In the genomic region with DNA sequence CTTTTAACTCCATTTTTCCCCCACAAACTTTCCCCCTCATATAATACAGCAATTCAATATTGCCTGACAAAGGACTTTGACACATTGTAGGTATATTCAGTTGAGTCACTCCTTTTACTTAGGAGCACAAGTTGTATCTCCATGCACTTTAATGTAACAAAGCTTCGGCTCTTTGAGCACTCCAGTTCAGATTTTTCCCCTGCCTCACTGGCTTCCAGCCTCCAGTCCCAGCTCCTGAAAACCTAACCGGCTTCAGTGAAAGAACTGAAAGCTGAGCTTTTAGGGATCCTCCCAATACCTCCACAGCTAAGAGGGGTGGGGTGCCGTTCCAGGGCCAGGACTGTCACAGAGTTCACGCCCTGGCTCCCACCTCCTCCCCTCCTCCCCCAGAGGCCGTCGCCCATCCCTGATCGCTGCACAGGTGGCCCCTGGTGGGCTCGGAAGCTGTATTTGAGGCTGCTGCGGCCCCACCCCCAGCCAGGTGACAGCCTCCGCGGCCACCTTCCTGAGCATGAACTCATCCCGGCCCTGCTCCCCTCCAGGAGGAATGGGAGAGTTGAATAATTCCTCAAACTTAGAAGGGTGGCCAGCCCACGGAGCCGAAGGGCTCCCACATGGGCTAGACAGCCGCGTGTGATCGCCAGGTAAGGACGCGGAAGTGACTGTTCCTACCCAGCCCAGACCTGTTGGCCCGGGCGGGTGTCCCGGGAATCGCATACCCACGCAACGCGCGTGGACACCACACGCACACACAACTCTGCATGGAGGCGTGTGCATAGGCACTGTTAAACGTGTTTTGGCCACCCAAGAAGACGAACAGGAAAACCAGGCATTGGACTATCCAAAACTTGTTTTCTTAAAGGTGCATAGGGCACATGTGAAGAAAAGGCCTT, we compare ENCODE assay signal across 9 cellular contexts. TPM values are rescaled to one million over a fixed set of nuclear protein-coding genes. Genes with fewer than 3 reads are reported as not detected.
DNase-seq lines count a peak whose midpoint lies in the region; ATAC-seq, FAIRE-seq and TF ChIP-seq lines count a peak whose summit lies in the region.
"Had no signal": no experiment of that assay in that cellular context is flagged by ENCODE, and none has a peak within 500 bp of the region (broad histone marks: within the 10 kb centered on the region; RNA-seq: fewer than 3 reads in every experiment).

No MANE protein-coding gene starts in this region.

- BruUV-seq in GM12878 (replicated peaks; lab: Mats Ljungman, UMichigan), result no TSS peak

- H3K4me1 ChIP-seq in GM12878 (ENCODE audit: control insufficient read depth, insufficient read depth, low read length), result peaks cover 11% of the 10 kb centered on the region

- no peak overlapping the region for H3K4me2 ChIP-seq in GM12878 (ENCODE audit: control insufficient read depth, insufficient read depth)

- H3K9ac ChIP-seq in GM12878 (ENCODE audit: control insufficient read depth, insufficient read depth, low read length), result no peak overlapping the region

- H3K79me2 ChIP-seq in GM12878 (ENCODE audit: control insufficient read depth, insufficient read depth, low read length), result no peaks in the 10 kb centered on the region

- ATAC-seq in GM12878, result no peak
- no peak for ATAC-seq in stimulated activated naive B cell treated with anti-CD40 and anti-IgM and Interleukin-4, amounts not matched to agents 10 μg/mL and 1 μg/mL and 100 μg/mL, for 72 hours (replicated peaks)

- H3K4me3 Mint-ChIP-seq in stimulated activated naive B cell treated with anti-CD40 and anti-IgM and Interleukin-4, amounts not matched to agents 10 μg/mL and 1 μg/mL and 100 μg/mL, for 72 hours, result peak overlapping the region; percentile 20 to 42

- no peaks in the 10 kb centered on the region for H3K36me3 Mint-ChIP-seq in stimulated activated naive B cell treated with anti-CD40 and anti-IgM and Interleukin-4, amounts not matched to agents 10 μg/mL and 1 μg/mL and 100 μg/mL, for 72 hours

- H3K4me3 ChIP-seq in GM12878 (no peak overlapping the region), lower leg skin (ENCODE audit: low read depth, poor library complexity, severe bottlenecking) (no peak overlapping the region)

- POLR2A ChIA-PET in GM12878 (lab: Charles Lee), result interaction anchor here (0.9 to 3.7 kb wide), 3 partner anchors 9 to 103 kb away, joined by 4 to 17 read pairs (median 5); no protein-coding TSS in a partner anchor

- no peak for TF ChIP-seq EP300 in GM12878 (IDR thresholded peaks at IDR 0.05; ENCODE audit: borderline replicate concordance in 1 of 2, control insufficient read depth in 1 of 2, low read depth in 2 of 2, low read length in 2 of 2)

- no peaks in the 10 kb centered on the region for H3K36me3 ChIP-seq in GM12878 (ENCODE audit: control insufficient read depth in 2 of 2, insufficient read depth in 2 of 2, low read length in 1 of 2)

- DNase-seq in DMS 273 (lab: John Stamatoyannopoulos, UW; ENCODE audit: unreplicated experiment) (peak; percentile 8), DMS 273 treated with DMSO at 0.1 percent for 48 hours (lab: John Stamatoyannopoulos, UW) (no peak), GM12878 (ENCODE audit: low read depth, low spot score) (no peak), kidney tubule cell (ENCODE audit: low spot score) (peak; percentile 40), lower leg skin (ENCODE audit: low spot score in 2 of 2) (no peak), head of caudate nucleus (no peak)
- DNase-seq in stimulated activated naive B cell treated with anti-CD40 and anti-IgM and Interleukin-4, amounts not matched to agents 10 μg/mL and 1 μg/mL and 100 μg/mL, for 72 hours, result no peak
- DNase-seq in stimulated activated CD4-positive, alpha-beta T cell treated with anti-CD3 and anti-CD28 coated beads, Interleukin-1b, Interleukin-23, amount 100 ng/mL, for 48 hours, result no peak
- DNase-seq: NCI-H2107 had no signal

- in situ Hi-C loops in GM12878 (cut with MboI), result no loop called here

- SMC1A ChIA-PET in GM12878 (lab: Charles Lee; ENCODE audit: uncharacterized antibody, unreplicated experiment), result interaction anchor here (0.5 to 13.1 kb wide), 7 partner anchors 10 to 742 kb away, joined by 3 to 107 read pairs (median 4); no protein-coding TSS in a partner anchor

- H4K20me1 ChIP-seq in GM12878 (ENCODE audit: control insufficient read depth, insufficient read depth), result no peaks in the 10 kb centered on the region

- H2AFZ ChIP-seq in GM12878 (ENCODE audit: control insufficient read depth, low read depth, low read length), result no peak overlapping the region

- TF ChIP-seq CTCF in GM12878 (IDR thresholded peaks at IDR 0.05 in 2 of 3, conservative IDR thresholded peaks at IDR 0.05 in 1 of 3; ENCODE audit: control insufficient read depth in 2 of 3, extremely low read depth in 1 of 3, insufficient read depth in 1 of 3, low read depth in 3 of 3, low read length in 3 of 3) (no peak), lower leg skin (IDR thresholded peaks at IDR 0.05) (no peak)

- peaks cover 6 to 10% of the 10 kb centered on the region in 2 experiments; a peak in 3 of 4 replicates for H3K27me3 ChIP-seq in GM12878 (replicated peaks in 1 of 2; ENCODE audit: control insufficient read depth in 2 of 2, insufficient read depth in 2 of 2, low read length in 1 of 2)

- no peaks in the 10 kb centered on the region for H3K9me3 ChIP-seq in GM12878 (replicated peaks; ENCODE audit: control insufficient read depth, insufficient read depth, low read length)

- RAD21 ChIA-PET in GM12878 (lab: Charles Lee; ENCODE audit: unreplicated experiment), result interaction anchor here (0.7 to 3.9 kb wide), 12 partner anchors 30 to 381 kb away, joined by 3 to 18 read pairs (median 4); no protein-coding TSS in a partner anchor

- H3K9me3 Mint-ChIP-seq in stimulated activated naive B cell treated with anti-CD40 and anti-IgM and Interleukin-4, amounts not matched to agents 10 μg/mL and 1 μg/mL and 100 μg/mL, for 72 hours, result no peaks in the 10 kb centered on the region

- no peak for FAIRE-seq in GM12878 (lab: Jason Lieb, UNC)

- intact Hi-C loops in GM12878 (cut with micrococcal nuclease; ENCODE audit: unreplicated experiment) (loop anchor here (5.0 to 10.0 kb wide), 2 partner anchors 96 to 678 kb away; no protein-coding TSS in a partner anchor), lower leg skin (cut with DNase I; ENCODE audit: low total_unique reads) (no loop called here), head of caudate nucleus (cut with DNase I) (no loop called here)

- H3K27ac Mint-ChIP-seq in stimulated activated naive B cell treated with anti-CD40 and anti-IgM and Interleukin-4, amounts not matched to agents 10 μg/mL and 1 μg/mL and 100 μg/mL, for 72 hours, result no peak overlapping the region

- TF ChIP-seq RAD21 in GM12878 (IDR thresholded peaks at IDR 0.05; ENCODE audit: insufficient read depth, low read depth, low read length), result no peak

- no peak overlapping the region for H3K27ac ChIP-seq in GM12878 (ENCODE audit: control insufficient read depth, insufficient read depth)

- CTCF ChIA-PET in GM12878 (lab: Yijun Ruan, JAX), result interaction anchor here (0.9 to 5.3 kb wide), 7 partner anchors 50 to 236 kb away, joined by 3 to 32 read pairs (median 4); no protein-coding TSS in a partner anchor

- peaks cover 54 to 67% of the 10 kb centered on the region in 2 donors for H3K27me3 Mint-ChIP-seq in stimulated activated naive B cell treated with anti-CD40 and anti-IgM and Interleukin-4, amounts not matched to agents 10 μg/mL and 1 μg/mL and 100 μg/mL, for 72 hours

- no peak for TF ChIP-seq POLR2A in GM12878 (IDR thresholded peaks at IDR 0.05; ENCODE audit: low read depth, low read length)
- TF ChIP-seq POLR2A in lower leg skin (IDR thresholded peaks at IDR 0.05), result no peak

- 40% methylated on average over 31 of the region's 31 CpGs for WGBS in GM12878 (ENCODE audit: insufficient coverage, insufficient replicate concordance, low lambda C conversion rate, missing lambda C conversion rate)
- WGBS in lower leg skin, 2 donors, result 3 to 9% methylated on average over 23 to 31 of the region's 31 CpGs

- peaks cover 16 to 28% of the 10 kb centered on the region in 2 donors for H3K4me1 Mint-ChIP-seq in stimulated activated naive B cell treated with anti-CD40 and anti-IgM and Interleukin-4, amounts not matched to agents 10 μg/mL and 1 μg/mL and 100 μg/mL, for 72 hours

TF ChIP-seq in GM12878, 131 proteins besides CTCF, POLR2A, EP300 and RAD21:
- TF ChIP-seq GABPA (IDR thresholded peaks at IDR 0.05; ENCODE audit: low read depth) (no peak), TAF1 (IDR thresholded peaks at IDR 0.05; ENCODE audit: borderline replicate concordance, low read depth, low read length) (no peak)
- TF ChIP-seq, protein P1, sequence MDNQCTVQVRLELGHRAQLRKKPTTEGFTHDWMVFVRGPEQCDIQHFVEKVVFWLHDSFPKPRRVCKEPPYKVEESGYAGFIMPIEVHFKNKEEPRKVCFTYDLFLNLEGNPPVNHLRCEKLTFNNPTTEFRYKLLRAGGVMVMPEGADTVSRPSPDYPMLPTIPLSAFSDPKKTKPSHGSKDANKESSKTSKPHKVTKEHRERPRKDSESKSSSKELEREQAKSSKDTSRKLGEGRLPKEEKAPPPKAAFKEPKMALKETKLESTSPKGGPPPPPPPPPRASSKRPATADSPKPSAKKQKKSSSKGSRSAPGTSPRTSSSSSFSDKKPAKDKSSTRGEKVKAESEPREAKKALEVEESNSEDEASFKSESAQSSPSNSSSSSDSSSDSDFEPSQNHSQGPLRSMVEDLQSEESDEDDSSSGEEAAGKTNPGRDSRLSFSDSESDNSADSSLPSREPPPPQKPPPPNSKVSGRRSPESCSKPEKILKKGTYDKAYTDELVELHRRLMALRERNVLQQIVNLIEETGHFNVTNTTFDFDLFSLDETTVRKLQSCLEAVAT (IDR thresholded peaks at IDR 0.05), result peak; percentile 54; the same call in 1 of the 2 replicates

RNA-seq across cellular contexts. Expression of a gene that starts 1.8 kb away (rescaled TPM):
- total RNA-seq in GM12878 (2013; cell fraction: nucleolus; rRNA removed), result 23.1 and 25.4 TPM in 2 replicates
- total RNA-seq in GM12878 (2014; rRNA removed), result 4.5 and 4.7 TPM in 2 replicates
- 2.5 and 3.2 TPM in 2 replicates for total RNA-seq in GM12878 (2014; rRNA removed; fragmentation: Illumina TruSeq; extraction: Trizol)
- total RNA-seq in GM12878 (2021), result 4.1 and 4.4 TPM in 2 replicates
- polyA plus RNA-seq in GM12878 (2011; ENCODE audit: low read depth), result 0.34 TPM
- polyA plus RNA-seq in GM12878 (2011; rRNA removed), result 2.7 and 3.3 TPM in 2 replicates
- polyA plus RNA-seq in GM12878 (2011; cell fraction: cytosol; rRNA removed), result 3.1 and 4.2 TPM in 2 replicates
- 4.8 and 6.1 TPM in 2 replicates for polyA plus RNA-seq in GM12878 (2011; cell fraction: nucleus; rRNA removed)
- 0.86 and 2.6 TPM in 2 replicates for polyA plus RNA-seq in GM12878 (2012)
- polyA plus RNA-seq in GM12878 (2014; fragmentation: Illumina TruSeq; extraction: Trizol), result 3.8 and 4.2 TPM in 2 replicates
- 1 to 10 TPM; 2.8 to 4.4 TPM for polyA plus RNA-seq in GM12878 (2014; fragmentation: Nextera tagmentation; extraction: Ambion mirVana)
- 2.4 and 3.2 TPM in 2 replicates for polyA plus RNA-seq in GM12878 (2014; rRNA removed)
- 1 to 10 TPM; 2.5 to 2.6 TPM for polyA plus RNA-seq in GM12878 (2016; fragmentation: Nextera tagmentation; extraction: Ambion mirVana)
- 5.5 and 5.8 TPM in 2 replicates for polyA minus RNA-seq in GM12878 (2011; rRNA and poly(A)+ RNA removed)
- 2.1 and 2.8 TPM in 2 replicates for polyA minus RNA-seq in GM12878 (2011; cell fraction: cytosol; rRNA and poly(A)+ RNA removed)
- 2.0 and 2.2 TPM in 2 replicates for polyA minus RNA-seq in GM12878 (2011; cell fraction: nucleus; rRNA and poly(A)+ RNA removed)
- total RNA-seq in lower leg skin, result 10 to 100 TPM; 53.1 to 74.8 (median 55.2) TPM

Comparison
In these comparisons a context has a peak if more than half of its experiments do, and no peak if none do; other contexts are left out.
1. DNase-seq: peak in DMS 273 (single experiment) and kidney tubule cell (single experiment); none in DMS 273 treated with DMSO at 0.1 percent for 48 hours (single experiment), GM12878 (single experiment), stimulated activated naive B cell treated with anti-CD40 and anti-IgM and Interleukin-4, amounts not matched to agents 10 μg/mL and 1 μg/mL and 100 μg/mL, for 72 hours (single experiment), lower leg skin (0 of 2), head of caudate nucleus (0 of 42) and stimulated activated CD4-positive, alpha-beta T cell treated with anti-CD3 and anti-CD28 coated beads, Interleukin-1b, Interleukin-23, amount 100 ng/mL, for 48 hours (single experiment).